In the genomic region with DNA sequence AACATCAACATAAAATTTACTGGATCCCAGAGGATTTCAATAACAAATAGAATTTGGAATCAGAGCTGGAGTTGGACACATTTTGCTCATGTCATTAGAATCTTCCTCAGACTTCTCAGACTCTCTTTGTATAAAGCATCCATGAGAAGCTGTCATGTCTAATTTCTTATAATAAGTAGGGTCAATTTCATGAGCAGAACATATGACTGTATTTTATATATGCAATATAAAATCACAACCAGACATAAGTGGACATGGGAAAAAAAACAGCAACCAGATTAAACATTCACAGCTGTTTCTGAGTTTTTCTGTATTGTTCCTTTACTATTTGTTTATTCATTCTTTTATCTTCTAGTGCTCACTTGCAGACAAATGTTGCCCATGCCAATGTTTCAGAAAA, we compare ENCODE assay signal across 17 cellular contexts.
DNase-seq lines count a peak whose midpoint lies in the region; ATAC-seq, FAIRE-seq and TF ChIP-seq lines count a peak whose summit lies in the region.
"Had no signal": no experiment of that assay in that cellular context is flagged by ENCODE, and none has a peak within 500 bp of the region (broad histone marks: within the 10 kb centered on the region; RNA-seq: fewer than 3 reads in every experiment).

No MANE protein-coding gene starts in this region.

- no peak overlapping the region for H2AFZ ChIP-seq in osteoblast (ENCODE audit: low read length)

- no peaks in the 10 kb centered on the region for H4K20me1 ChIP-seq in osteoblast (ENCODE audit: insufficient read depth, low read length)
- H4K20me1 ChIP-seq: BLaER1 treated with 17β-estradiol and CSF1 and Interleukin-3, amounts not matched to agents 10 nM and 100 nM had no signal

- no peak overlapping the region for H3K4me3 ChIP-seq in A549
- no peak overlapping the region for H3K4me3 ChIP-seq in osteoblast (ENCODE audit: insufficient read depth, low read length)
- H3K4me3 ChIP-seq: BLaER1 treated with 17β-estradiol and CSF1 and Interleukin-3, amounts not matched to agents 10 nM and 100 nM had no signal

- H3K4me1 ChIP-seq in A549 (peaks cover 35% of the 10 kb centered on the region), osteoblast (ENCODE audit: insufficient read depth, low read length) (peaks cover 7% of the 10 kb centered on the region)
- H3K4me1 ChIP-seq: BLaER1 treated with 17β-estradiol and CSF1 and Interleukin-3, amounts not matched to agents 10 nM and 100 nM had no signal

- DNase-seq in A549 (ENCODE audit: low read depth in 1 of 2, low spot score in 1 of 2) (no peak), NCI-H69 (lab: John Stamatoyannopoulos, UW) (peak; percentile 30), fibroblast of gingiva (ENCODE audit: low read depth) (peak; percentile 43), osteoblast (ENCODE audit: insufficient read length, low spot score, missing footprints) (no peak), SKM-1 (lab: John Stamatoyannopoulos, UW; ENCODE audit: unreplicated experiment) (no peak), foreskin melanocyte (no peak)
- DNase-seq: CD4-positive, CD25-positive, alpha-beta regulatory T cell; DMS53; GOT3; H9 had no signal

- CTCF ChIA-PET in A549 (lab: Yijun Ruan, JAX) = no interaction called here

- no peak for FAIRE-seq in A549 (lab: Jason Lieb, UNC)
- FAIRE-seq: GM18507, HepG2, HTR-8/SVneo had no signal

- TF ChIP-seq EP300 in A549 (IDR thresholded peaks at IDR 0.05) = no peak

- no peak for ATAC-seq in A549
- ATAC-seq in GM21723 (IDR thresholded peaks at IDR 0.05; ENCODE audit: unreplicated experiment) = no peak
- no peak for ATAC-seq in SK-N-SH treated with all-trans-retinoic acid at 6 μM for 48 hours
- ATAC-seq: HepG2 had no signal

- no peaks in the 10 kb centered on the region for H3K9me3 ChIP-seq in A549
- no peaks in the 10 kb centered on the region for H3K9me3 ChIP-seq in osteoblast (ENCODE audit: low read depth, low read length)
- H3K9me3 ChIP-seq: BLaER1 treated with 17β-estradiol and CSF1 and Interleukin-3, amounts not matched to agents 10 nM and 100 nM had no signal

- TF ChIP-seq POLR2A in A549 (IDR thresholded peaks at IDR 0.05; ENCODE audit: low read length) = no peak

- no peaks in the 10 kb centered on the region for H3K27me3 ChIP-seq in osteoblast (ENCODE audit: insufficient read depth, low read length)
- H3K27me3 ChIP-seq: BLaER1 treated with 17β-estradiol and CSF1 and Interleukin-3, amounts not matched to agents 10 nM and 100 nM had no signal

- no peak for TF ChIP-seq RAD21 in A549 (conservative IDR thresholded peaks at IDR 0.05 in 1 of 2, IDR thresholded peaks at IDR 0.05 in 1 of 2)

- H3K4me2 ChIP-seq in A549 = peak overlapping the region; percentile 18; the same call in 2 of the 3 replicates
- no peak overlapping the region for H3K4me2 ChIP-seq in osteoblast (ENCODE audit: insufficient read depth, low read length)
- H3K4me2 ChIP-seq: BLaER1 treated with 17β-estradiol and CSF1 and Interleukin-3, amounts not matched to agents 10 nM and 100 nM had no signal

- no peaks in the 10 kb centered on the region for H3K36me3 ChIP-seq in osteoblast (ENCODE audit: insufficient read depth, low read length)
- H3K36me3 ChIP-seq: BLaER1 treated with 17β-estradiol and CSF1 and Interleukin-3, amounts not matched to agents 10 nM and 100 nM had no signal

- peak overlapping the region; percentile 59 to 68 for H3K27ac ChIP-seq in A549
- H3K27ac ChIP-seq in osteoblast (ENCODE audit: low read depth, low read length) = peak overlapping the region; percentile 12
- H3K27ac ChIP-seq: 22Rv1; BLaER1 treated with 17β-estradiol and CSF1 and Interleukin-3, amounts not matched to agents 10 nM and 100 nM had no signal

- H3K79me2 ChIP-seq in osteoblast (ENCODE audit: insufficient read depth, low read length) = peaks cover 9% of the 10 kb centered on the region

- POLR2A ChIA-PET in A549 (lab: Yijun Ruan, JAX) = no interaction called here

- TF ChIP-seq CTCF in A549 (IDR thresholded peaks at IDR 0.05) (no peak), osteoblast (IDR thresholded peaks at IDR 0.05; ENCODE audit: extremely low read depth, low read depth, low read length) (no peak)

TF ChIP-seq in A549, 52 proteins besides CTCF, POLR2A, EP300 and RAD21 (continues in another document):
- TF ChIP-seq PHF8 (IDR thresholded peaks at IDR 0.05; ENCODE audit: borderline replicate concordance, low read depth) (no peak), RCOR1 (IDR thresholded peaks at IDR 0.05; ENCODE audit: low read depth, low read length) (no peak), CHD2 (IDR thresholded peaks at IDR 0.05; ENCODE audit: low read length, partially characterized antibody) (no peak), RNF2 (IDR thresholded peaks at IDR 0.05; ENCODE audit: borderline replicate concordance, low read depth) (no peak), MYC (IDR thresholded peaks at IDR 0.05; ENCODE audit: borderline replicate concordance, low read length) (no peak), ZNF302 (CRISPR knock-in tag; IDR thresholded peaks at IDR 0.05) (no peak), HOXB5 (CRISPR knock-in tag; IDR thresholded peaks at IDR 0.05) (no peak), MAZ (IDR thresholded peaks at IDR 0.05; ENCODE audit: borderline replicate concordance, low read depth, low read length) (no peak), FOSL2 (IDR thresholded peaks at IDR 0.05) (no peak), FOSL2 (CRISPR knock-in tag; IDR thresholded peaks at IDR 0.05) (no peak)
- TF ChIP-seq, protein P1, sequence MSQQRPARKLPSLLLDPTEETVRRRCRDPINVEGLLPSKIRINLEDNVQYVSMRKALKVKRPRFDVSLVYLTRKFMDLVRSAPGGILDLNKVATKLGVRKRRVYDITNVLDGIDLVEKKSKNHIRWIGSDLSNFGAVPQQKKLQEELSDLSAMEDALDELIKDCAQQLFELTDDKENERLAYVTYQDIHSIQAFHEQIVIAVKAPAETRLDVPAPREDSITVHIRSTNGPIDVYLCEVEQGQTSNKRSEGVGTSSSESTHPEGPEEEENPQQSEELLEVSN (IDR thresholded peaks at IDR 0.05; ENCODE audit: borderline replicate concordance, low read depth) = no peak
- TF ChIP-seq, protein P2, sequence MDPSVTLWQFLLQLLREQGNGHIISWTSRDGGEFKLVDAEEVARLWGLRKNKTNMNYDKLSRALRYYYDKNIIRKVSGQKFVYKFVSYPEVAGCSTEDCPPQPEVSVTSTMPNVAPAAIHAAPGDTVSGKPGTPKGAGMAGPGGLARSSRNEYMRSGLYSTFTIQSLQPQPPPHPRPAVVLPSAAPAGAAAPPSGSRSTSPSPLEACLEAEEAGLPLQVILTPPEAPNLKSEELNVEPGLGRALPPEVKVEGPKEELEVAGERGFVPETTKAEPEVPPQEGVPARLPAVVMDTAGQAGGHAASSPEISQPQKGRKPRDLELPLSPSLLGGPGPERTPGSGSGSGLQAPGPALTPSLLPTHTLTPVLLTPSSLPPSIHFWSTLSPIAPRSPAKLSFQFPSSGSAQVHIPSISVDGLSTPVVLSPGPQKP (IDR thresholded peaks at IDR 0.05; ENCODE audit: low read depth, low read length) = no peak
- TF ChIP-seq, protein P3, sequence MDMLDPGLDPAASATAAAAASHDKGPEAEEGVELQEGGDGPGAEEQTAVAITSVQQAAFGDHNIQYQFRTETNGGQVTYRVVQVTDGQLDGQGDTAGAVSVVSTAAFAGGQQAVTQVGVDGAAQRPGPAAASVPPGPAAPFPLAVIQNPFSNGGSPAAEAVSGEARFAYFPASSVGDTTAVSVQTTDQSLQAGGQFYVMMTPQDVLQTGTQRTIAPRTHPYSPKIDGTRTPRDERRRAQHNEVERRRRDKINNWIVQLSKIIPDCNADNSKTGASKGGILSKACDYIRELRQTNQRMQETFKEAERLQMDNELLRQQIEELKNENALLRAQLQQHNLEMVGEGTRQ (IDR thresholded peaks at IDR 0.05) = no peak

TF ChIP-seq in SK-N-SH treated with all-trans-retinoic acid at 6 μM for 48 hours, 23 proteins besides CTCF, POLR2A, EP300 and RAD21 (continues in another document):
- no peak for TF ChIP-seq ARNTL (CRISPR knock-in tag; IDR thresholded peaks at IDR 0.05; ENCODE audit: borderline replicate concordance, low read depth)
- no peak for TF ChIP-seq RARB (CRISPR knock-in tag; IDR thresholded peaks at IDR 0.05)
- TF ChIP-seq TOX (CRISPR knock-in tag; IDR thresholded peaks at IDR 0.05; ENCODE audit: borderline replicate concordance) = no peak
- TF ChIP-seq, protein P4, sequence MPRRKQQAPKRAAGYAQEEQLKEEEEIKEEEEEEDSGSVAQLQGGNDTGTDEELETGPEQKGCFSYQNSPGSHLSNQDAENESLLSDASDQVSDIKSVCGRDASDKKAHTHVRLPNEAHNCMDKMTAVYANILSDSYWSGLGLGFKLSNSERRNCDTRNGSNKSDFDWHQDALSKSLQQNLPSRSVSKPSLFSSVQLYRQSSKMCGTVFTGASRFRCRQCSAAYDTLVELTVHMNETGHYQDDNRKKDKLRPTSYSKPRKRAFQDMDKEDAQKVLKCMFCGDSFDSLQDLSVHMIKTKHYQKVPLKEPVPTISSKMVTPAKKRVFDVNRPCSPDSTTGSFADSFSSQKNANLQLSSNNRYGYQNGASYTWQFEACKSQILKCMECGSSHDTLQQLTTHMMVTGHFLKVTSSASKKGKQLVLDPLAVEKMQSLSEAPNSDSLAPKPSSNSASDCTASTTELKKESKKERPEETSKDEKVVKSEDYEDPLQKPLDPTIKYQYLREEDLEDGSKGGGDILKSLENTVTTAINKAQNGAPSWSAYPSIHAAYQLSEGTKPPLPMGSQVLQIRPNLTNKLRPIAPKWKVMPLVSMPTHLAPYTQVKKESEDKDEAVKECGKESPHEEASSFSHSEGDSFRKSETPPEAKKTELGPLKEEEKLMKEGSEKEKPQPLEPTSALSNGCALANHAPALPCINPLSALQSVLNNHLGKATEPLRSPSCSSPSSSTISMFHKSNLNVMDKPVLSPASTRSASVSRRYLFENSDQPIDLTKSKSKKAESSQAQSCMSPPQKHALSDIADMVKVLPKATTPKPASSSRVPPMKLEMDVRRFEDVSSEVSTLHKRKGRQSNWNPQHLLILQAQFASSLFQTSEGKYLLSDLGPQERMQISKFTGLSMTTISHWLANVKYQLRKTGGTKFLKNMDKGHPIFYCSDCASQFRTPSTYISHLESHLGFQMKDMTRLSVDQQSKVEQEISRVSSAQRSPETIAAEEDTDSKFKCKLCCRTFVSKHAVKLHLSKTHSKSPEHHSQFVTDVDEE (CRISPR knock-in tag; IDR thresholded peaks at IDR 0.05) = no peak
- no peak for TF ChIP-seq TCF4 (CRISPR knock-in tag; IDR thresholded peaks at IDR 0.05; ENCODE audit: borderline replicate concordance)
- no peak for TF ChIP-seq BACH2 (CRISPR knock-in tag; IDR thresholded peaks at IDR 0.05; ENCODE audit: borderline replicate concordance)

Comparison
In these comparisons a context has a peak if more than half of its experiments do, and no peak if none do; other contexts are left out.
1. DNase-seq: peak in NCI-H69 (single experiment) and fibroblast of gingiva (single experiment); none in A549 (0 of 2), osteoblast (single experiment), SKM-1 (single experiment) and foreskin melanocyte (single experiment).